10 cellular contexts compared by ENCODE assay signal in genomic region chr2:85215074-85216050, GRCh38.
DNase-seq lines count a peak whose midpoint lies in the region; FAIRE-seq and TF ChIP-seq lines count a peak whose summit lies in the region.
"Had no signal": no experiment of that assay in that cellular context is flagged by ENCODE, and none has a peak within 500 bp of the region (broad histone marks: within the 10 kb centered on the region; RNA-seq: fewer than 3 reads in every experiment).

No MANE protein-coding gene starts in this region.

- CTCF ChIA-PET in HEK293T (lab: Yijun Ruan, JAX) = no interaction called here

- POLR2A ChIA-PET in HEK293T (lab: Yijun Ruan, JAX) = no interaction called here

- H3K4me1 ChIP-seq in thymus (ENCODE audit: control insufficient read depth, insufficient read depth, low read length) = no peaks in the 10 kb centered on the region

- no peaks in the 10 kb centered on the region for H3K36me3 Mint-ChIP-seq in activated naive CD8-positive, alpha-beta T cell treated with anti-CD3 and anti-CD28 coated beads for 36 hours
- H3K36me3 Mint-ChIP-seq: memory B cell had no signal

- 87% methylated on average over 20 of the region's 20 CpGs for WGBS in thymus

- H3K9me3 ChIP-seq in thymus (ENCODE audit: control insufficient read depth) = no peaks in the 10 kb centered on the region

- no peak overlapping the region for H3K27ac Mint-ChIP-seq in activated naive CD8-positive, alpha-beta T cell treated with anti-CD3 and anti-CD28 coated beads for 36 hours
- H3K27ac Mint-ChIP-seq: memory B cell had no signal

- H3K36me3 ChIP-seq in thymus (ENCODE audit: control insufficient read depth, insufficient read depth) = no peaks in the 10 kb centered on the region

- no peak overlapping the region for H3K4me3 ChIP-seq in thymus (ENCODE audit: low read length)

- H3K4me3 Mint-ChIP-seq in activated naive CD8-positive, alpha-beta T cell treated with anti-CD3 and anti-CD28 coated beads for 36 hours = no peak overlapping the region
- H3K4me3 Mint-ChIP-seq: memory B cell had no signal

- peak; percentile 22 for DNase-seq in DMS53 (lab: John Stamatoyannopoulos, UW)
- no peak for DNase-seq in DMS53 treated with DMSO at 0.1 percent for 48 hours (lab: John Stamatoyannopoulos, UW; ENCODE audit: unreplicated experiment)
- DNase-seq in amniotic stem cell (lab: John Stamatoyannopoulos, UW) = peak; percentile 53
- peak; percentile 46 for DNase-seq in iPS-NIHi11 (ENCODE audit: low spot score)
- no peak for DNase-seq in activated naive CD8-positive, alpha-beta T cell treated with anti-CD3 and anti-CD28 coated beads for 36 hours
- DNase-seq in HEK293T (ENCODE audit: extremely low spot score) = no peak
- no peak for DNase-seq in GM19239 (ENCODE audit: insufficient read length, low spot score)

- H3K27me3 ChIP-seq in thymus (ENCODE audit: control insufficient read depth, insufficient read depth) = no peaks in the 10 kb centered on the region

- peaks cover 17% of the 10 kb centered on the region for H3K27me3 Mint-ChIP-seq in activated naive CD8-positive, alpha-beta T cell treated with anti-CD3 and anti-CD28 coated beads for 36 hours

- H3K4me1 Mint-ChIP-seq in activated naive CD8-positive, alpha-beta T cell treated with anti-CD3 and anti-CD28 coated beads for 36 hours = no peaks in the 10 kb centered on the region

- H3K9me3 Mint-ChIP-seq in activated naive CD8-positive, alpha-beta T cell treated with anti-CD3 and anti-CD28 coated beads for 36 hours = no peaks in the 10 kb centered on the region
- H3K9me3 Mint-ChIP-seq: memory B cell had no signal

- FAIRE-seq in GM19239 (lab: Jason Lieb, UNC) = no peak
- FAIRE-seq: A204.1 had no signal

- peak overlapping the region; percentile 61 for H3K27ac ChIP-seq in thymus (ENCODE audit: low read depth)

TF ChIP-seq in HEK293T, 16 proteins besides CTCF, POLR2A, EP300 and RAD21:
- TF ChIP-seq BHLHE40 (IDR thresholded peaks at IDR 0.05; ENCODE audit: borderline replicate concordance) (no peak), LEF1 (IDR thresholded peaks at IDR 0.05; ENCODE audit: borderline replicate concordance) (no peak), TARDBP (IDR thresholded peaks at IDR 0.05) (no peak), FOXK2 (IDR thresholded peaks at IDR 0.05) (no peak), FOXM1 (IDR thresholded peaks at IDR 0.05; ENCODE audit: borderline replicate concordance) (no peak), ZNF384 (IDR thresholded peaks at IDR 0.05) (no peak), SUZ12 (IDR thresholded peaks at IDR 0.05) (no peak), ARNT (IDR thresholded peaks at IDR 0.05) (no peak), HDGF (IDR thresholded peaks at IDR 0.05; ENCODE audit: borderline replicate concordance) (no peak), SP1 (IDR thresholded peaks at IDR 0.05) (no peak), FOXA1 (IDR thresholded peaks at IDR 0.05) (no peak)

Comparison
In these comparisons a context has a peak if more than half of its experiments do, and no peak if none do; other contexts are left out.
1. DNase-seq: peak in DMS53 (single experiment), amniotic stem cell (single experiment) and iPS-NIHi11 (single experiment); none in DMS53 treated with DMSO at 0.1 percent for 48 hours (single experiment), activated naive CD8-positive, alpha-beta T cell treated with anti-CD3 and anti-CD28 coated beads for 36 hours (single experiment), HEK293T (single experiment) and GM19239 (single experiment).